8 cellular contexts compared by ENCODE assay signal in the genomic region with DNA sequence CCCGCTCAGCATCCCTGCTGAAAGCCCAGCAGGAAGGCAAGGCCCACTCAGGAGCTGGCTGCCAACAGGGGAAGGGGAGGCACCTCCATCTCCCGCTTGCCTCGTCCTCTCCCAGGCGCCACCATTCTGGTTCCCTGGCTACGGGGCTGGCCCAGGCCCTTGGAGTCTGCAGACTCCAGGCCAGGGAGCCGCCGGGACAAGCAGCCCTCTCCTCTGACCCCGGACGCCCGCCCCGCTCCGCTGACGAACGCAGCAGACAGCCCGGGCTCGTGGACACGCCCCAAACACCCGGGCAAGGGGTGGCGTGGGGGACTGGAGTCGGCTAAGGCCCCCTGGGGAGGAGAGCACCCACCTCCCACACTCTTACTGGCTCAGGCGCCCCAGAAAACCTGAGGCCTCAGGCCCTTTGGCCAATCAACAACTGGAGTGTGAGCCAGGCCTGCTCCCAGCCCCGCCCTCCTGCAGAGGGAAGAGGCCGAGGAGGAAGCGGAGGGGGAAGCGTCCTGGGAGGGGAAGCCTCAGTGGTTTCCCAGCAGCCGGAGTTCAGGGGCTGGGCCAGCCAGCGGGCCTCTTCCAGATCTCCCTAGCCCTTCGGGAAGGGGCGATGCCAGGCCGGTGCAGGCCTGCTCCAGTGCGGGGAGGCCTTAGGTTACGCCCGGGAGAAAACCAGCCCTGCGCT. TPM values are rescaled to one million over a fixed set of nuclear protein-coding genes. Genes with fewer than 3 reads are reported as not detected.
DNase-seq lines count a peak whose midpoint lies in the region; TF ChIP-seq lines count a peak whose summit lies in the region.

No MANE protein-coding gene starts in this region.

- CTCF ChIA-PET in A673 (lab: Charles Lee), result no interaction called here

- no peaks in the 10 kb centered on the region for H3K9me3 Mint-ChIP-seq in endodermal cell

- H3K27me3 ChIP-seq in A673 (replicated peaks; ENCODE audit: insufficient read depth, low read depth, low read length, poor library complexity), result no peaks in the 10 kb centered on the region
- H3K27me3 ChIP-seq in endodermal cell (ENCODE audit: control insufficient read depth, insufficient read depth, low read length, poor library complexity, severe bottlenecking), result no peaks in the 10 kb centered on the region

- H3K4me3 Mint-ChIP-seq in endodermal cell, result peak overlapping the region; percentile 86

- DNase-seq in A673 (ENCODE audit: low spot score) (peak; percentile 95), GM13977 (ENCODE audit: low spot score) (peak; percentile 78), NCI-H226 (peak; percentile 99), endodermal cell (peak; percentile 99), medulla oblongata (ENCODE audit: extremely low spot score) (peak; percentile 90), NCI-H1930 (lab: John Stamatoyannopoulos, UW) (no peak)
- peak; percentile 76 for DNase-seq in activated CD8-positive, alpha-beta memory T cell treated with anti-CD3 and anti-CD28 coated beads for 24 hours
- peak; percentile 31 to 51 for DNase-seq in stimulated activated CD8-positive, alpha-beta memory T cell treated with anti-CD3 and anti-CD28 coated beads, Interleukin-7, amount 100 ng/mL, for 48 hours (ENCODE audit: extremely low read depth in 1 of 2, low read depth in 1 of 2)

- in situ Hi-C loops in GM13977 (cut with MboI; ENCODE audit: low pct_unique_long_range_greater_than_20kb, low sequenced_read_pairs, unreplicated experiment), result no loop called here

- H3K9me3 ChIP-seq in A673 (ENCODE audit: low read depth, low read length, poor library complexity, severe bottlenecking) (no peaks in the 10 kb centered on the region), endodermal cell (ENCODE audit: control insufficient read depth, low read length) (no peaks in the 10 kb centered on the region)

- H3K4me1 Mint-ChIP-seq in endodermal cell, result peaks cover 32% of the 10 kb centered on the region

- H3K36me3 ChIP-seq in A673 (ENCODE audit: insufficient read depth, low read length, poor library complexity, severe bottlenecking), result no peaks in the 10 kb centered on the region
- H3K36me3 ChIP-seq in endodermal cell (ENCODE audit: control insufficient read depth, insufficient read depth, low read length), result no peaks in the 10 kb centered on the region

- peak overlapping the region; percentile 47 for H3K9ac ChIP-seq in endodermal cell (ENCODE audit: extremely low read depth, low read length, poor library complexity, severe bottlenecking)

- intact Hi-C loops in A673 (cut with micrococcal nuclease; ENCODE audit: unreplicated experiment), result loop anchor here (5.0 kb wide), 1 partner anchor 196 kb away; the partner anchor contains the start of gene PAFAH1B1

- 10 to 21% methylated on average over 11 to 34 of the region's 34 CpGs for WGBS in endodermal cell (ENCODE audit: insufficient coverage in 1 of 2, insufficient read length in 1 of 2), 2 experiments

- H3K4me3 ChIP-seq in A673 (ENCODE audit: low read depth, low read length, poor library complexity, severe bottlenecking) (peak overlapping the region; percentile 30), endodermal cell (ENCODE audit: low read length) (peak overlapping the region; percentile 75)

- POLR2A ChIA-PET in A673 (lab: Charles Lee; ENCODE audit: low non-redundant PET), result no interaction called here

- H3K27ac ChIP-seq in A673 (ENCODE audit: low read depth, low read length, poor library complexity, severe bottlenecking) (peak overlapping the region; percentile 99), endodermal cell (ENCODE audit: low read depth, low read length) (peak overlapping the region; percentile 90)

- no peaks in the 10 kb centered on the region for H3K36me3 Mint-ChIP-seq in endodermal cell (ENCODE audit: low read depth)

- H3K27ac Mint-ChIP-seq in endodermal cell, result peak overlapping the region; percentile 99

- BruUV-seq in A673 (replicated peaks; lab: Mats Ljungman, UMichigan), result no TSS peak

- H3K27me3 Mint-ChIP-seq in endodermal cell (ENCODE audit: insufficient read depth), result no peaks in the 10 kb centered on the region

- H3K4me1 ChIP-seq in A673 (ENCODE audit: insufficient read depth, low read length, poor library complexity, severe bottlenecking) (peaks cover 62% of the 10 kb centered on the region), endodermal cell (ENCODE audit: control insufficient read depth, insufficient read depth, low read length) (peaks cover 22% of the 10 kb centered on the region)

- TF ChIP-seq CTCF in A673 (conservative IDR thresholded peaks at IDR 0.05; ENCODE audit: low read depth, low read length) (no peak), GM13977 (IDR thresholded peaks at IDR 0.05; ENCODE audit: extremely low read depth, insufficient read depth, missing control alignments) (no peak), endodermal cell (conservative IDR thresholded peaks at IDR 0.05) (no peak)

RNA-seq across cellular contexts. Expression of gene MNT, which starts 4.2 kb away (rescaled TPM):
- total RNA-seq in A673 (2021), result 32.1 and 33.4 TPM in 2 replicates
- total RNA-seq in endodermal cell, result 10 to 100 TPM; 25.3 to 30.2 TPM
- polyA plus RNA-seq in endodermal cell (2013, experiment 1 of 2), result 19.1 TPM
- 20.1 TPM for polyA plus RNA-seq in endodermal cell (2013, experiment 2 of 2)

RNA-seq across cellular contexts. Expression of gene SGSM2, which starts 59.4 kb away (rescaled TPM):
- 81.2 and 95.0 TPM in 2 replicates for total RNA-seq in A673 (2021)
- 10 to 100 TPM; 62.5 to 77.3 TPM for total RNA-seq in endodermal cell
- 80.3 TPM for polyA plus RNA-seq in endodermal cell (2013, experiment 1 of 2)
- polyA plus RNA-seq in endodermal cell (2013, experiment 2 of 2), result 69.3 TPM

Comparison
In these comparisons a context has a peak if more than half of its experiments do, and no peak if none do; other contexts are left out.
1. DNase-seq: peak in A673 (single experiment), GM13977 (single experiment), NCI-H226 (single experiment), activated CD8-positive, alpha-beta memory T cell treated with anti-CD3 and anti-CD28 coated beads for 24 hours (single experiment), endodermal cell (single experiment), medulla oblongata (single experiment) and stimulated activated CD8-positive, alpha-beta memory T cell treated with anti-CD3 and anti-CD28 coated beads, Interleukin-7, amount 100 ng/mL, for 48 hours (2 of 2); none in NCI-H1930 (0 of 2).